In genomic region chr3:69294014-69294771, GRCh38 we compare ENCODE assay signal across 10 cellular contexts.
DNase-seq lines count a peak whose midpoint lies in the region; ATAC-seq, FAIRE-seq and TF ChIP-seq lines count a peak whose summit lies in the region.
"Had no signal": no experiment of that assay in that cellular context is flagged by ENCODE, and none has a peak within 500 bp of the region (broad histone marks: within the 10 kb centered on the region; RNA-seq: fewer than 3 reads in every experiment).

No MANE protein-coding gene starts in this region.

- TF ChIP-seq POLR2A in suprapubic skin (IDR thresholded peaks at IDR 0.05): no peak

- no peaks in the 10 kb centered on the region for H3K9me3 Mint-ChIP-seq in stimulated activated memory B cell treated with anti-CD40 and anti-IgM and Interleukin-4, amounts not matched to agents 10 μg/mL and 1 μg/mL and 100 μg/mL, for 72 hours

- no peak overlapping the region for H3K4me3 Mint-ChIP-seq in stimulated activated memory B cell treated with anti-CD40 and anti-IgM and Interleukin-4, amounts not matched to agents 10 μg/mL and 1 μg/mL and 100 μg/mL, for 72 hours

- H3K9ac ChIP-seq in SK-N-SH: no peak overlapping the region

- 69% methylated on average over 4 of the region's 4 CpGs for WGBS in SK-N-SH (ENCODE audit: low lambda C conversion rate)
- WGBS in suprapubic skin: 51% methylated on average over 4 of the region's 4 CpGs

- H3K4me1 ChIP-seq in SK-N-SH (ENCODE audit: control insufficient read depth in 1 of 2, insufficient read depth in 2 of 2, low read depth in 1 of 2, low read length in 1 of 2) (peaks cover 0 to 30% of the 10 kb centered on the region in 2 experiments; a peak in 3 of 4 replicates), suprapubic skin (peaks cover 13% of the 10 kb centered on the region)

- no peaks in the 10 kb centered on the region for H3K9me3 ChIP-seq in SK-N-SH
- H3K9me3 ChIP-seq in suprapubic skin: no peaks in the 10 kb centered on the region
- H3K9me3 ChIP-seq: thoracic aorta had no signal

- H4K20me1 ChIP-seq in SK-N-SH (ENCODE audit: insufficient read depth): no peaks in the 10 kb centered on the region

- H3K27ac ChIP-seq in SK-N-SH (ENCODE audit: low read depth in 2 of 2, low read length in 1 of 2) (peak overlapping the region in 1 of 2 experiments; percentile 16; a peak in 1 of 4 replicates), suprapubic skin (peak overlapping the region; percentile 49)
- H3K27ac ChIP-seq: thoracic aorta had no signal

- POLR2A ChIA-PET in SK-N-SH (lab: Yijun Ruan, JAX): no interaction called here

- peak; percentile 28; the same call in 2 of the 3 replicates for ATAC-seq in SK-N-SH treated with all-trans-retinoic acid at 6 μM for 48 hours
- no peak for ATAC-seq in HG02678 (IDR thresholded peaks at IDR 0.05; ENCODE audit: unreplicated experiment)
- no peak for ATAC-seq in stimulated activated memory B cell treated with anti-CD40 and anti-IgM and Interleukin-4, amounts not matched to agents 10 μg/mL and 1 μg/mL and 100 μg/mL, for 72 hours

- TF ChIP-seq CTCF in SK-N-SH (IDR thresholded peaks at IDR 0.05) (no peak), suprapubic skin (IDR thresholded peaks at IDR 0.05) (no peak)

- TF ChIP-seq EP300 in SK-N-SH (IDR thresholded peaks at IDR 0.05; ENCODE audit: borderline replicate concordance in 1 of 2, low read depth in 1 of 2, low read length in 1 of 2) (no peak), suprapubic skin (IDR thresholded peaks at IDR 0.05) (no peak)

- H3K4me1 Mint-ChIP-seq in stimulated activated memory B cell treated with anti-CD40 and anti-IgM and Interleukin-4, amounts not matched to agents 10 μg/mL and 1 μg/mL and 100 μg/mL, for 72 hours: no peaks in the 10 kb centered on the region

- no peak for FAIRE-seq in HTR-8/SVneo (lab: Jason Lieb, UNC)

- no peaks in the 10 kb centered on the region for H3K36me3 ChIP-seq in SK-N-SH (replicated peaks in 1 of 2; ENCODE audit: control insufficient read depth in 1 of 2, insufficient read depth in 2 of 2, low read length in 1 of 2)
- H3K36me3 ChIP-seq in suprapubic skin: peaks cover 9% of the 10 kb centered on the region
- H3K36me3 ChIP-seq: thoracic aorta had no signal

- H3K4me3 ChIP-seq in SK-N-SH (ENCODE audit: low read depth in 2 of 2, low read length in 1 of 2): no peak overlapping the region
- no peak overlapping the region for H3K4me3 ChIP-seq in suprapubic skin
- H3K4me3 ChIP-seq: thoracic aorta had no signal

- H3K36me3 Mint-ChIP-seq in stimulated activated memory B cell treated with anti-CD40 and anti-IgM and Interleukin-4, amounts not matched to agents 10 μg/mL and 1 μg/mL and 100 μg/mL, for 72 hours: no peaks in the 10 kb centered on the region

- peaks cover 9% of the 10 kb centered on the region for H3F3A ChIP-seq in SK-N-SH (replicated peaks; ENCODE audit: insufficient read depth)

- CTCF ChIA-PET in SK-N-SH (lab: Yijun Ruan, JAX): interaction anchor here (1.3 to 5.9 kb wide), 4 partner anchors 12 to 133 kb away, joined by 5 to 26 read pairs (median 14); no protein-coding TSS in a partner anchor

- no peaks in the 10 kb centered on the region for H3K27me3 Mint-ChIP-seq in stimulated activated memory B cell treated with anti-CD40 and anti-IgM and Interleukin-4, amounts not matched to agents 10 μg/mL and 1 μg/mL and 100 μg/mL, for 72 hours

- H3K4me2 ChIP-seq in SK-N-SH: no peak overlapping the region

- H3K27ac Mint-ChIP-seq in stimulated activated memory B cell treated with anti-CD40 and anti-IgM and Interleukin-4, amounts not matched to agents 10 μg/mL and 1 μg/mL and 100 μg/mL, for 72 hours: no peak overlapping the region

- H3K9me2 ChIP-seq in SK-N-SH: no peaks in the 10 kb centered on the region

- TF ChIP-seq RAD21 in SK-N-SH (IDR thresholded peaks at IDR 0.05; ENCODE audit: low read length): no peak

- H2AFZ ChIP-seq in SK-N-SH (ENCODE audit: low read depth): no peak overlapping the region

- H3K27me3 ChIP-seq in SK-N-SH (ENCODE audit: insufficient read depth): no peaks in the 10 kb centered on the region
- H3K27me3 ChIP-seq in suprapubic skin: no peaks in the 10 kb centered on the region

- H3K79me2 ChIP-seq in SK-N-SH (ENCODE audit: insufficient read depth): no peaks in the 10 kb centered on the region

- no peak for DNase-seq in SK-N-SH
- DNase-seq in NCI-H2171 treated with DMSO at 0.1 percent for 48 hours (lab: John Stamatoyannopoulos, UW): peak; percentile 75
- peak; percentile 10 for DNase-seq in fibroblast of peridontal ligament (ENCODE audit: extremely low read depth)
- DNase-seq in suprapubic skin (ENCODE audit: low spot score in 2 of 2): no peak
- DNase-seq in HTR-8/SVneo (ENCODE audit: insufficient read length, low spot score): no peak
- DNase-seq: stimulated activated CD4-positive, alpha-beta T cell treated with anti-CD3 and anti-CD28 coated beads, Interleukin-12 subunit alpha, Interleukin-12 subunit beta, amount 100 ng/mL, for 4 hours had no signal

TF ChIP-seq in SK-N-SH treated with all-trans-retinoic acid at 6 μM for 48 hours, 23 proteins besides CTCF, POLR2A, EP300 and RAD21:
- no peak for TF ChIP-seq TCF4 (CRISPR knock-in tag; IDR thresholded peaks at IDR 0.05; ENCODE audit: borderline replicate concordance)
- TF ChIP-seq CSRNP3 (CRISPR knock-in tag; IDR thresholded peaks at IDR 0.05): no peak
- no peak for TF ChIP-seq ESRRG (CRISPR knock-in tag; IDR thresholded peaks at IDR 0.05)

TF ChIP-seq in SK-N-SH, 30 proteins besides CTCF, POLR2A, EP300 and RAD21 (continues in another document):
- TF ChIP-seq GABPA (IDR thresholded peaks at IDR 0.05; ENCODE audit: low read depth): no peak
- no peak for TF ChIP-seq MAX (IDR thresholded peaks at IDR 0.05; ENCODE audit: low read depth)
- TF ChIP-seq SMC3 (IDR thresholded peaks at IDR 0.05; ENCODE audit: low read depth, low read length): no peak
- no peak for TF ChIP-seq TAF1 (IDR thresholded peaks at IDR 0.05; ENCODE audit: borderline replicate concordance, low read depth, low read length)
- TF ChIP-seq FOSL2 (IDR thresholded peaks at IDR 0.05; ENCODE audit: borderline replicate concordance, low read depth): no peak
- TF ChIP-seq PBX3 (IDR thresholded peaks at IDR 0.05): no peak
- TF ChIP-seq REST (IDR thresholded peaks at IDR 0.05; ENCODE audit: low read depth, low read length): no peak
- no peak for TF ChIP-seq RCOR1 (IDR thresholded peaks at IDR 0.05; ENCODE audit: low read length)
- TF ChIP-seq MXI1 (IDR thresholded peaks at IDR 0.05; ENCODE audit: low read depth, low read length): no peak
- no peak for TF ChIP-seq ZBTB33 (IDR thresholded peaks at IDR 0.05; ENCODE audit: borderline replicate concordance, low read depth)
- TF ChIP-seq EZH2phosphoT487 (IDR thresholded peaks at IDR 0.05; ENCODE audit: borderline replicate concordance, low read depth): no peak

Comparison
In these comparisons a context has a peak if more than half of its experiments do, and no peak if none do; other contexts are left out.
1. DNase-seq: peak in NCI-H2171 treated with DMSO at 0.1 percent for 48 hours (single experiment) and fibroblast of peridontal ligament (single experiment); none in SK-N-SH (single experiment), suprapubic skin (0 of 2) and HTR-8/SVneo (single experiment).